30 cellular contexts compared by ENCODE assay signal in genomic region chr4:39840027-39840426, GRCh38.
"Had no signal": no experiment of that assay in that cellular context is flagged by ENCODE, and none has a peak within 500 bp of the region (broad histone marks: within the 10 kb centered on the region; RNA-seq: fewer than 3 reads in every experiment).

No MANE protein-coding gene starts in this region.

- H3K27me3 Mint-ChIP-seq: naive thymus-derived CD8-positive, alpha-beta T cell; natural killer cell treated with Interleukin-12 subunit alpha and Interleukin-12 subunit beta and Interleukin-15 and Interleukin-18, amount 100 ng/mL, for 72 hours; progenitor cell of endocrine pancreas; stimulated activated memory B cell treated with anti-CD40 and anti-IgM and Interleukin-4, amounts not matched to agents 10 μg/mL and 1 μg/mL and 100 μg/mL, for 72 hours; stimulated activated naive CD8-positive, alpha-beta T cell treated with anti-CD3 and anti-CD28 coated beads, Interleukin-15, Interleukin-2, amounts not matched to agents 100 ng/mL and 50 ng/mL, for 24 hours had no signal

- ATAC-seq: naive thymus-derived CD8-positive, alpha-beta T cell; natural killer cell treated with Interleukin-12 subunit alpha and Interleukin-12 subunit beta and Interleukin-15 and Interleukin-18, amount 100 ng/mL, for 72 hours; psoas muscle; right cardiac atrium; sciatic nerve; stimulated activated memory B cell treated with anti-CD40 and anti-IgM and Interleukin-4, amounts not matched to agents 10 μg/mL and 1 μg/mL and 100 μg/mL, for 72 hours had no signal

- H3K9me3 ChIP-seq: neutrophil, ovary, psoas muscle, spleen, stomach, thoracic aorta, thyroid gland, tibial nerve, upper lobe of left lung, vagina had no signal

- H3K79me2 ChIP-seq: parathyroid adenoma had no signal

- FAIRE-seq: urothelium cell line had no signal

- H3K9ac ChIP-seq: parathyroid adenoma had no signal

- H3K4me1 ChIP-seq: parathyroid adenoma, psoas muscle, spleen, stomach, thyroid gland, tibial nerve, upper lobe of left lung, vagina had no signal

- H3K27me3 ChIP-seq: neutrophil, ovary, spleen, stomach, thyroid gland, tibial nerve, upper lobe of left lung, vagina had no signal

- H3K9me3 Mint-ChIP-seq: naive thymus-derived CD8-positive, alpha-beta T cell; natural killer cell treated with Interleukin-12 subunit alpha and Interleukin-12 subunit beta and Interleukin-15 and Interleukin-18, amount 100 ng/mL, for 72 hours; nephron progenitor cell; neural crest cell; stimulated activated memory B cell treated with anti-CD40 and anti-IgM and Interleukin-4, amounts not matched to agents 10 μg/mL and 1 μg/mL and 100 μg/mL, for 72 hours; stimulated activated naive CD8-positive, alpha-beta T cell treated with anti-CD3 and anti-CD28 coated beads, Interleukin-15, Interleukin-2, amounts not matched to agents 100 ng/mL and 50 ng/mL, for 24 hours had no signal

- H3K4me1 Mint-ChIP-seq: nephron progenitor cell; neural crest cell; stimulated activated memory B cell treated with anti-CD40 and anti-IgM and Interleukin-4, amounts not matched to agents 10 μg/mL and 1 μg/mL and 100 μg/mL, for 72 hours had no signal

- H2AFZ ChIP-seq: parathyroid adenoma had no signal

- H3K27ac ChIP-seq: neutrophil, ovary, parathyroid adenoma, psoas muscle, skin epidermis, spleen, stomach, thoracic aorta, thyroid gland, tibial nerve, upper lobe of left lung, vagina had no signal

- DNase-seq: naive thymus-derived CD8-positive, alpha-beta T cell; nephron progenitor cell; nucleus accumbens; ovary; psoas muscle; right cardiac atrium; spleen; stimulated activated CD4-positive, alpha-beta T cell treated with anti-CD3 and anti-CD28 coated beads, Interleukin-12 subunit alpha, Interleukin-12 subunit beta, amount 100 ng/mL, for 4 hours; stimulated activated CD4-positive, alpha-beta T cell treated with anti-CD3 and anti-CD28 coated beads, Interleukin-1b, Interleukin-23, amount 100 ng/mL, for 48 hours; stimulated activated CD4-positive, alpha-beta T cell treated with anti-CD3 and anti-CD28 coated beads, Interleukin-4, amount 100 ng/mL, for 1 hour; stimulated activated CD4-positive, alpha-beta T cell treated with anti-CD3 and anti-CD28 coated beads, Interleukin-4, amount 100 ng/mL, for 4 hours; stimulated activated CD8-positive, alpha-beta memory T cell treated with anti-CD3 and anti-CD28 coated beads, Interleukin-4, amount 100 ng/mL, for 48 hours; stimulated activated naive CD4-positive, alpha-beta T cell treated with Interleukin-2 at 50 U/mL for 16 hours; stomach; thyroid gland had no signal

- H3K4me3 ChIP-seq: ovary, psoas muscle, skin epidermis, smooth muscle cell, spleen, stomach, thoracic aorta, thyroid gland, tibial nerve, upper lobe of left lung, vagina had no signal

- H3K27ac Mint-ChIP-seq: natural killer cell treated with Interleukin-12 subunit alpha and Interleukin-12 subunit beta and Interleukin-15 and Interleukin-18, amount 100 ng/mL, for 72 hours; nephron progenitor cell; stimulated activated memory B cell treated with anti-CD40 and anti-IgM and Interleukin-4, amounts not matched to agents 10 μg/mL and 1 μg/mL and 100 μg/mL, for 72 hours; stimulated activated naive CD8-positive, alpha-beta T cell treated with anti-CD3 and anti-CD28 coated beads, Interleukin-15, Interleukin-2, amounts not matched to agents 100 ng/mL and 50 ng/mL, for 24 hours had no signal

- H3K4me2 ChIP-seq: smooth muscle cell had no signal

- H3K36me3 ChIP-seq: ovary had no signal

- H3K4me3 Mint-ChIP-seq: naive thymus-derived CD8-positive, alpha-beta T cell; natural killer cell treated with Interleukin-12 subunit alpha and Interleukin-12 subunit beta and Interleukin-15 and Interleukin-18, amount 100 ng/mL, for 72 hours; nephron progenitor cell; neural crest cell; stimulated activated memory B cell treated with anti-CD40 and anti-IgM and Interleukin-4, amounts not matched to agents 10 μg/mL and 1 μg/mL and 100 μg/mL, for 72 hours; stimulated activated naive CD8-positive, alpha-beta T cell treated with anti-CD3 and anti-CD28 coated beads, Interleukin-15, Interleukin-2, amounts not matched to agents 100 ng/mL and 50 ng/mL, for 24 hours had no signal
